ENCODE assay signal across 1 cellular context in genomic region chr19:49878744-49879070, GRCh38.
TF ChIP-seq lines count a peak whose summit lies in the region.

No MANE protein-coding gene starts in this region.

TF ChIP-seq in A549, 52 proteins besides CTCF, POLR2A, EP300 and RAD21:
- TF ChIP-seq, protein P1, sequence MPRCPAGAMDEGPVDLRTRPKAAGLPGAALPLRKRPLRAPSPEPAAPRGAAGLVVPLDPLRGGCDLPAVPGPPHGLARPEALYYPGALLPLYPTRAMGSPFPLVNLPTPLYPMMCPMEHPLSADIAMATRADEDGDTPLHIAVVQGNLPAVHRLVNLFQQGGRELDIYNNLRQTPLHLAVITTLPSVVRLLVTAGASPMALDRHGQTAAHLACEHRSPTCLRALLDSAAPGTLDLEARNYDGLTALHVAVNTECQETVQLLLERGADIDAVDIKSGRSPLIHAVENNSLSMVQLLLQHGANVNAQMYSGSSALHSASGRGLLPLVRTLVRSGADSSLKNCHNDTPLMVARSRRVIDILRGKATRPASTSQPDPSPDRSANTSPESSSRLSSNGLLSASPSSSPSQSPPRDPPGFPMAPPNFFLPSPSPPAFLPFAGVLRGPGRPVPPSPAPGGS (IDR thresholded peaks at IDR 0.05): no peak
- TF ChIP-seq CHD4 (IDR thresholded peaks at IDR 0.05; ENCODE audit: borderline replicate concordance) (no peak), SMC3 (IDR thresholded peaks at IDR 0.05) (no peak), ZC3H11A (IDR thresholded peaks at IDR 0.05) (no peak), MAFK (IDR thresholded peaks at IDR 0.05; ENCODE audit: partially characterized antibody) (no peak), FOXS1 (CRISPR knock-in tag; IDR thresholded peaks at IDR 0.05) (no peak), JUN (IDR thresholded peaks at IDR 0.05) (no peak), USF2 (IDR thresholded peaks at IDR 0.05) (no peak), TFCP2L1 (CRISPR knock-in tag; IDR thresholded peaks at IDR 0.05) (no peak), FOSB (CRISPR knock-in tag; IDR thresholded peaks at IDR 0.05) (no peak), RARB (CRISPR knock-in tag; IDR thresholded peaks at IDR 0.05) (no peak), MAX (IDR thresholded peaks at IDR 0.05) (no peak), HOXB5 (CRISPR knock-in tag; IDR thresholded peaks at IDR 0.05) (no peak)
TF ChIP-seq in A549: peak in this region for 0.
